Comparison of ENCODE assay signal across 19 cellular contexts in genomic region chr2:11789243-11789642, GRCh38. TPM values are rescaled to one million over a fixed set of nuclear protein-coding genes. Genes with fewer than 3 reads are reported as not detected.
DNase-seq lines count a peak whose midpoint lies in the region; FAIRE-seq and TF ChIP-seq lines count a peak whose summit lies in the region.
"Had no signal": no experiment of that assay in that cellular context is flagged by ENCODE, and none has a peak within 500 bp of the region (broad histone marks: within the 10 kb centered on the region; RNA-seq: fewer than 3 reads in every experiment).

No MANE protein-coding gene starts in this region.

- no peak overlapping the region for H2AFZ ChIP-seq in neuronal stem cell (ENCODE audit: low read length)

- no peak overlapping the region for H2BK15ac ChIP-seq in neuronal stem cell (ENCODE audit: low read length)

- H3K4me1 ChIP-seq in neuronal stem cell (ENCODE audit: control insufficient read depth in 2 of 2, insufficient read depth in 1 of 2, low read depth in 1 of 2, low read length in 2 of 2) = peaks cover 0 to 3% of the 10 kb centered on the region in 2 donors

- no peak for TF ChIP-seq CTCF in bronchial epithelial cell (IDR thresholded peaks at IDR 0.05; ENCODE audit: insufficient read depth, low read length, severe bottlenecking)

- no peak overlapping the region for H2BK12ac ChIP-seq in neuronal stem cell (ENCODE audit: low read length)

- no peak overlapping the region for H3K18ac ChIP-seq in neuronal stem cell (ENCODE audit: low read length)

- H3K4ac ChIP-seq in neuronal stem cell (ENCODE audit: low read length) = peak overlapping the region; percentile 28

- no CpG with 5 or more reads among the region's 13 CpGs for WGBS in neuronal stem cell (ENCODE audit: extremely low coverage in 2 of 2, insufficient read length in 2 of 2, insufficient replicate concordance in 1 of 2), 2 donors

- H3K9me3 ChIP-seq in neuronal stem cell (replicated peaks in 1 of 2; ENCODE audit: control insufficient read depth in 2 of 2, insufficient read depth in 1 of 2, low read depth in 1 of 2, low read length in 2 of 2) = peaks cover 5 to 15% of the 10 kb centered on the region in 2 donors

- H2AK5ac ChIP-seq in neuronal stem cell (ENCODE audit: low read depth, low read length) = no peak overlapping the region

- H3K79me1 ChIP-seq in neuronal stem cell (ENCODE audit: low read depth, low read length) = no peaks in the 10 kb centered on the region

- no peak overlapping the region for H3K27ac ChIP-seq in neuronal stem cell (replicated peaks; ENCODE audit: low read length)
- H3K27ac ChIP-seq: C4-2B, KMS-11 had no signal

- H3K23ac ChIP-seq in neuronal stem cell (ENCODE audit: low read depth, low read length, poor library complexity) = peak overlapping the region; percentile 26

- H3K36me3 ChIP-seq in bronchial epithelial cell (ENCODE audit: control insufficient read depth, insufficient read depth, low read length) = peaks cover 22% of the 10 kb centered on the region
- peaks cover 56 to 98% of the 10 kb centered on the region in 2 donors for H3K36me3 ChIP-seq in neuronal stem cell (replicated peaks in 1 of 2; ENCODE audit: control insufficient read depth in 2 of 2, insufficient read depth in 2 of 2, low read length in 2 of 2)

- H3K9ac ChIP-seq in neuronal stem cell (ENCODE audit: low read depth, low read length, poor library complexity) = peak overlapping the region; percentile 89
- H3K9ac ChIP-seq: KMS-11 had no signal

- peak overlapping the region; percentile 3 for H4K8ac ChIP-seq in neuronal stem cell (ENCODE audit: low read depth, low read length)

- H4K91ac ChIP-seq in neuronal stem cell (ENCODE audit: low read depth, low read length, poor library complexity) = peak overlapping the region; percentile 2

- no peak overlapping the region for H3K4me2 ChIP-seq in neuronal stem cell (ENCODE audit: insufficient read depth, low read length, poor library complexity, severe bottlenecking)
- H3K4me2 ChIP-seq: KMS-11 had no signal

- peak; percentile 8 for DNase-seq in activated CD8-positive, alpha-beta memory T cell treated with anti-CD3 and anti-CD28 coated beads, Interleukin-2, amount 50 U/mL, for 48 hours
- no peak for DNase-seq in activated CD8-positive, alpha-beta memory T cell treated with anti-CD3 and anti-CD28 coated beads, Interleukin-2, amount 50 U/mL, for 4 hours
- DNase-seq in GM12892 (ENCODE audit: insufficient read length) (no peak), bronchial epithelial cell (ENCODE audit: low read depth) (no peak), neuronal stem cell (ENCODE audit: low spot score) (no peak), NCI-H2029 (lab: John Stamatoyannopoulos, UW) (no peak), HUDEP-2 (lab: John Stamatoyannopoulos, UW; ENCODE audit: unreplicated experiment in 76 of 76) (no peak), NCI-H1092 treated with DMSO at 0.1 percent for 48 hours (lab: John Stamatoyannopoulos, UW) (no peak)
- DNase-seq: CD8-positive, alpha-beta memory T cell; NCI-H1105; NCI-H146; NCI-H2029 treated with DMSO at 0.1 percent for 48 hours; NCI-H345; NCI-H524; NCI-H774; NK-92 treated with Interleukin-12 subunit alpha and Interleukin-12 subunit beta, amount 100 ng/mL, for 24 hours had no signal

- H2BK120ac ChIP-seq in neuronal stem cell (ENCODE audit: low read depth, low read length) = no peak overlapping the region

- FAIRE-seq in GM12892 (lab: Jason Lieb, UNC) (peak; percentile 80), bronchial epithelial cell (lab: Jason Lieb, UNC) (peak; percentile 98)
- FAIRE-seq: G401.6 had no signal

- no peak overlapping the region for H2BK5ac ChIP-seq in neuronal stem cell (ENCODE audit: low read length)

- no peak for TF ChIP-seq POLR2A in GM12892 (IDR thresholded peaks at IDR 0.05; ENCODE audit: low read depth, low read length)

- H3K14ac ChIP-seq in neuronal stem cell (ENCODE audit: low read length) = peak overlapping the region; percentile 10

- no peak overlapping the region for H3K4me3 ChIP-seq in bronchial epithelial cell (ENCODE audit: low read depth, low read length)
- H3K4me3 ChIP-seq in neuronal stem cell (ENCODE audit: low read length in 2 of 2) = peak overlapping the region in 1 of 2 donors; percentile 68

- H3K27me3 ChIP-seq in bronchial epithelial cell (ENCODE audit: control insufficient read depth, insufficient read depth, low read length) = no peaks in the 10 kb centered on the region
- peaks cover 0 to 2% (median 0%) of the 10 kb centered on the region in 3 experiments for H3K27me3 ChIP-seq in neuronal stem cell (ENCODE audit: control insufficient read depth in 3 of 3, insufficient read depth in 3 of 3, low read depth in 1 of 3, low read length in 3 of 3)

RNA-seq across cellular contexts. Expression of gene LPIN1, which starts 42.8 kb away (rescaled TPM):
- polyA plus RNA-seq in GM12892 (2012; ENCODE audit: missing spikeins) = 25.7 TPM
- total RNA-seq in bronchial epithelial cell = 7.0 and 12.1 TPM in 2 replicates
- polyA plus RNA-seq in neuronal stem cell (2013, experiment 1 of 2) = 19.1 TPM
- 20.2 TPM for polyA plus RNA-seq in neuronal stem cell (2013, experiment 2 of 2)
